Comparison of ENCODE assay signal across 20 cellular contexts in genomic region chr4:77172336-77172735, GRCh38. TPM values are rescaled to one million over a fixed set of nuclear protein-coding genes. Genes with fewer than 3 reads are reported as not detected.
DNase-seq lines count a peak whose midpoint lies in the region; ATAC-seq, FAIRE-seq and TF ChIP-seq lines count a peak whose summit lies in the region.
"Had no signal": no experiment of that assay in that cellular context is flagged by ENCODE, and none has a peak within 500 bp of the region (broad histone marks: within the 10 kb centered on the region; RNA-seq: fewer than 3 reads in every experiment).

No MANE protein-coding gene starts in this region.

- H3K9me3 ChIP-seq in keratinocyte (ENCODE audit: control insufficient read depth, low read depth, low read length) = no peaks in the 10 kb centered on the region
- no peaks in the 10 kb centered on the region for H3K9me3 ChIP-seq in aorta (ENCODE audit: control insufficient read depth, low read length)
- H3K9me3 ChIP-seq: BLaER1 treated with 17β-estradiol and CSF1 and Interleukin-3, amounts not matched to agents 10 nM and 100 nM; heart right ventricle; lower lobe of right lung; pancreas; vagina had no signal

- no peak overlapping the region for H2AFZ ChIP-seq in keratinocyte (ENCODE audit: control insufficient read depth, low read length)

- H3K9me1 ChIP-seq in keratinocyte (ENCODE audit: control insufficient read depth, extremely low read depth, insufficient read depth, low read length) = no peaks in the 10 kb centered on the region

- H3K4me1 ChIP-seq in keratinocyte (ENCODE audit: control insufficient read depth, extremely low read depth, insufficient read depth, low read length) = peaks cover 62% of the 10 kb centered on the region
- no peaks in the 10 kb centered on the region for H3K4me1 ChIP-seq in aorta (ENCODE audit: control insufficient read depth in 1 of 2, insufficient read depth in 2 of 2, low read length in 2 of 2)
- H3K4me1 ChIP-seq: lower lobe of right lung, pancreas, vagina had no signal

- peak; percentile 89 for FAIRE-seq in keratinocyte (lab: Jason Lieb, UNC)
- FAIRE-seq: pancreas had no signal

- H3K27me3 ChIP-seq in keratinocyte (ENCODE audit: control insufficient read depth, extremely low read depth, insufficient read depth, low read length) (no peaks in the 10 kb centered on the region), aorta (ENCODE audit: control insufficient read depth in 1 of 2, insufficient read depth in 2 of 2, low read length in 1 of 2) (no peaks in the 10 kb centered on the region)
- H3K27me3 ChIP-seq: BLaER1 treated with 17β-estradiol and CSF1 and Interleukin-3, amounts not matched to agents 10 nM and 100 nM; pancreas; vagina had no signal

- peaks cover 7 to 21% of the 10 kb centered on the region in 2 experiments for H3K36me3 ChIP-seq in keratinocyte (ENCODE audit: control insufficient read depth in 2 of 2, extremely low read depth in 1 of 2, insufficient read depth in 2 of 2, low read length in 2 of 2)
- H3K36me3 ChIP-seq in aorta (ENCODE audit: control insufficient read depth in 1 of 2, insufficient read depth in 2 of 2, low read length in 1 of 2) = peaks cover 3 to 6% of the 10 kb centered on the region in 2 donors
- H3K36me3 ChIP-seq: pancreas had no signal

- peak overlapping the region; percentile 63 for H3K4me2 ChIP-seq in keratinocyte (ENCODE audit: control insufficient read depth, extremely low read depth, insufficient read depth, low read depth, low read length)
- H3K4me2 ChIP-seq: BLaER1 treated with 17β-estradiol and CSF1 and Interleukin-3, amounts not matched to agents 10 nM and 100 nM had no signal

- intact Hi-C loops in aorta (cut with DNase I) = no loop called here

- WGBS in aorta, 2 donors = 50 to 55% methylated on average over 3 of the region's 3 CpGs

- H3K4me3 ChIP-seq in astrocyte of the spinal cord (ENCODE audit: low read depth, low read length) = no peak overlapping the region
- H3K4me3 ChIP-seq in keratinocyte (ENCODE audit: control insufficient read depth in 2 of 3, extremely low read depth in 1 of 3, insufficient read depth in 2 of 3, low read depth in 1 of 3, low read length in 3 of 3) = no peak overlapping the region
- no peak overlapping the region for H3K4me3 ChIP-seq in aorta (ENCODE audit: low read length in 2 of 2)
- H3K4me3 ChIP-seq: BLaER1 treated with 17β-estradiol and CSF1 and Interleukin-3, amounts not matched to agents 10 nM and 100 nM; coronary artery; heart right ventricle; lower lobe of right lung; pancreas; vagina had no signal

- DNase-seq in AG08396 (ENCODE audit: low spot score) (peak; percentile 68), HT1080 (ENCODE audit: low read depth) (peak; percentile 75), astrocyte of the spinal cord (ENCODE audit: low read depth, low spot score) (peak; percentile 87), keratinocyte (ENCODE audit: low read depth, low spot score) (no peak), nucleus accumbens (lab: John Stamatoyannopoulos, UW) (no peak), NCI-H2227 treated with DMSO at 0.1 percent for 48 hours (lab: John Stamatoyannopoulos, UW) (no peak), NCI-H748 (lab: John Stamatoyannopoulos, UW; ENCODE audit: unreplicated experiment) (no peak), aorta (no peak)
- DNase-seq: activated CD8-positive, alpha-beta T cell treated with anti-CD3 and anti-CD28 coated beads for 36 hours; activated naive CD4-positive, alpha-beta T cell treated with anti-CD3 and anti-CD28 coated beads, Interleukin-2, amount 10 ng/mL, durations not matched to agents 7 days and 5 days; GDM1; heart right ventricle; KBM-7; lower lobe of right lung; NCI-H2081 treated with DMSO at 0.1 percent for 48 hours; pancreas; stimulated activated CD4-positive, alpha-beta T cell treated with anti-CD3 and anti-CD28 coated beads, Interleukin-1b, Interleukin-23, amount 100 ng/mL, for 48 hours had no signal

- H3K27ac ChIP-seq in keratinocyte (ENCODE audit: control insufficient read depth, insufficient read depth, low read length) (peak overlapping the region; percentile 81), aorta (ENCODE audit: low read depth in 1 of 2, low read length in 2 of 2) (no peak overlapping the region)
- H3K27ac ChIP-seq: BLaER1 treated with 17β-estradiol and CSF1 and Interleukin-3, amounts not matched to agents 10 nM and 100 nM; coronary artery; heart right ventricle; lower lobe of right lung; pancreas; vagina had no signal

- H3K79me2 ChIP-seq in keratinocyte (ENCODE audit: control insufficient read depth, insufficient read depth, low read length) = no peaks in the 10 kb centered on the region

- ATAC-seq in aorta (ENCODE audit: low FRiP score) = no peak
- ATAC-seq: activated CD8-positive, alpha-beta T cell treated with anti-CD3 and anti-CD28 coated beads for 36 hours; lower lobe of right lung; pancreas had no signal

- H4K20me1 ChIP-seq in keratinocyte (ENCODE audit: control insufficient read depth, extremely low read depth, insufficient read depth, low read length) = no peaks in the 10 kb centered on the region

- peak overlapping the region; percentile 56 for H3K9ac ChIP-seq in keratinocyte (ENCODE audit: control insufficient read depth, extremely low read depth, insufficient read depth, low read length)
- H3K9ac ChIP-seq: BLaER1 treated with 17β-estradiol and CSF1 and Interleukin-3, amounts not matched to agents 10 nM and 100 nM had no signal

- TF ChIP-seq CTCF in astrocyte of the spinal cord (IDR thresholded peaks at IDR 0.05; ENCODE audit: low read depth, low read length) = no peak
- TF ChIP-seq CTCF in keratinocyte (optimal IDR thresholded peaks at IDR 0.05 in 1 of 3, IDR thresholded peaks at IDR 0.05 in 1 of 3, conservative IDR thresholded peaks at IDR 0.05 in 1 of 3; ENCODE audit: extremely low read depth in 1 of 3, insufficient read depth in 2 of 3, low read length in 3 of 3) = no peak

- dilution Hi-C loops in keratinocyte (cut with MboI; ENCODE audit: extremely low pct_ligation_motif_present, low sequenced_read_pairs) = no loop called here

- in situ Hi-C loops in astrocyte of the spinal cord (cut with HindIII; ENCODE audit: low sequenced_read_pairs) = no loop called here

RNA-seq across cellular contexts. Expression of gene CCNG2, which starts 15.3 kb away (rescaled TPM):
- total RNA-seq in HT1080 (2014; rRNA removed; shearing (Covaris generic)) = 2.4 and 8.1 TPM in 2 replicates
- polyA plus RNA-seq in HT1080 (2015; cell fraction: cytosol; rRNA removed) = 21.5 and 25.5 TPM in 2 replicates
- polyA plus RNA-seq in HT1080 (2015; cell fraction: nucleus; rRNA removed) = 23.1 and 24.1 TPM in 2 replicates
- polyA plus RNA-seq in keratinocyte (47.4 to 96.9 TPM (median 58.5 TPM) in 3 replicates), aorta (10 to 100 TPM; 28.8 to 30.9 TPM)
- polyA plus RNA-seq in keratinocyte (2011; ENCODE audit: low read depth) = 70.1 TPM
- polyA plus RNA-seq in keratinocyte (2011; cell fraction: cytosol; rRNA removed) = 46.5 and 83.0 TPM in 2 replicates
- 61.8 and 103 TPM in 2 replicates for polyA plus RNA-seq in keratinocyte (2011; cell fraction: nucleus; rRNA removed)
- 36.4 and 48.4 TPM in 2 replicates for polyA plus RNA-seq in keratinocyte (2012; ENCODE audit: low replicate concordance)
- 6.8 to 52.8 TPM (median 21.1 TPM) in 3 replicates for polyA minus RNA-seq in keratinocyte
- polyA minus RNA-seq in keratinocyte (2011; cell fraction: cytosol; rRNA and poly(A)+ RNA removed) = 35.3 TPM
- 22.1 and 50.5 TPM in 2 replicates for polyA minus RNA-seq in keratinocyte (2011; cell fraction: nucleus; rRNA and poly(A)+ RNA removed)
- total RNA-seq in aorta = 10 to 100 TPM; 54.2 to 57.5 TPM

Comparison
In these comparisons a context has a peak if more than half of its experiments do, and no peak if none do; other contexts are left out.
1. DNase-seq: peak in AG08396 (single experiment), HT1080 (single experiment) and astrocyte of the spinal cord (single experiment); none in keratinocyte (single experiment), nucleus accumbens (0 of 56), NCI-H2227 treated with DMSO at 0.1 percent for 48 hours (single experiment), NCI-H748 (single experiment) and aorta (0 of 2).